In the genomic region with DNA sequence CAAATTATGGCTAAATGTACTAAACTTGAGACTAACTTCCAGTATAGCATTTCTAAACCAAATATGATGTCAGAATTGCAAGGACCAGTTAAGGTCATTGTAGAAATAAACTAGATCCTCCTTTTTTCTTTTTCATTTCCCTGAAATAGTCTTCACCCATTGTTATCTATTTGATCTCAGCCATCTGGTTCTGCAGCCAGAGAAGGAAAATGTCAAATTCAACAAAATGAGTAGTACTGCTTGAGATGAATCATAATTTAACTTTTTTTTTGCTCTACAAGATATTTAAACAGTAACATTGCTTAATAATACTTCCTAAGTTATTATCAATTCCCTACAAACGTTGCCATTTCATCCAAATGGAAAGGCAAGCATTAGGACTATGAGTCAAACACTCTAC, we compare ENCODE assay signal across 24 cellular contexts.
"Had no signal": no experiment of that assay in that cellular context is flagged by ENCODE, and none has a peak within 500 bp of the region (broad histone marks: within the 10 kb centered on the region; RNA-seq: fewer than 3 reads in every experiment).

No MANE protein-coding gene starts in this region.

- FAIRE-seq: HepG2, RCC 7860 had no signal

- ATAC-seq: HepG2 had no signal

- H3K9me3 ChIP-seq: MG63, SJSA1 had no signal

- DNase-seq: IMR-90, Karpas-422, KG1, MG63, NCI-H1092, NCI-H1105 treated with DMSO at 0.1 percent for 48 hours, NCI-H1417 treated with DMSO at 0.1 percent for 48 hours, NCI-H146, NCI-H1694 treated with DMSO at 0.1 percent for 48 hours, NCI-H1930, NCI-H2081, NCI-H2171, NCI-H226, NCI-H446, NCI-H510A, NCI-H524 treated with DMSO at 0.1 percent for 48 hours, NCI-H69, NCI-H774, Right ventricle myocardium superior, RPMI8226, SIG-M5 had no signal

- H3K4me1 ChIP-seq: SJSA1 had no signal

- H3K4me3 ChIP-seq: MG63, SJSA1 had no signal

- H3K27ac ChIP-seq: SJSA1 had no signal
